In genomic region chr4:78669453-78669852, GRCh38 we compare ENCODE assay signal across 13 cellular contexts.
DNase-seq lines count a peak whose midpoint lies in the region; ATAC-seq and TF ChIP-seq lines count a peak whose summit lies in the region.
"Had no signal": no experiment of that assay in that cellular context is flagged by ENCODE, and none has a peak within 500 bp of the region (broad histone marks: within the 10 kb centered on the region; RNA-seq: fewer than 3 reads in every experiment).

No MANE protein-coding gene starts in this region.

- H3K27ac ChIP-seq in A673 (ENCODE audit: low read depth, low read length, poor library complexity, severe bottlenecking) (no peak overlapping the region), Panc1 (ENCODE audit: low read length) (no peak overlapping the region)

- H3K27me3 ChIP-seq in A673 (replicated peaks; ENCODE audit: insufficient read depth, low read depth, low read length, poor library complexity) (no peaks in the 10 kb centered on the region), Panc1 (ENCODE audit: control insufficient read depth, insufficient read depth, low read length) (no peaks in the 10 kb centered on the region; the same call in 1 of the 2 replicates)
- H3K27me3 ChIP-seq: BLaER1 had no signal

- POLR2A ChIA-PET in A673 (lab: Charles Lee; ENCODE audit: low non-redundant PET): no interaction called here
- POLR2A ChIA-PET in Panc1 (lab: Charles Lee): no interaction called here

- peak; percentile 33 for ATAC-seq in GM19351 (IDR thresholded peaks at IDR 0.05; ENCODE audit: unreplicated experiment)
- no peak for ATAC-seq in Panc1
- no peak for ATAC-seq in GM21529 (IDR thresholded peaks at IDR 0.05; ENCODE audit: unreplicated experiment)

- 0 out of 2 replicates have a peak, but pooled peaks have one; percentile 25 for TF ChIP-seq CTCF in A673 (conservative IDR thresholded peaks at IDR 0.05; ENCODE audit: low read depth, low read length)
- TF ChIP-seq CTCF in Panc1 (IDR thresholded peaks at IDR 0.05): peak; percentile 24; the same call in 1 of the 2 replicates
- TF ChIP-seq CTCF in fibroblast of the aortic adventitia (IDR thresholded peaks at IDR 0.05; ENCODE audit: insufficient read depth, low read length): peak; percentile 25

- H3K4me3 ChIP-seq in A673 (ENCODE audit: low read depth, low read length, poor library complexity, severe bottlenecking) (no peak overlapping the region), Panc1 (ENCODE audit: low read depth in 2 of 2, low read length in 2 of 2) (no peak overlapping the region), fibroblast of the aortic adventitia (ENCODE audit: low read depth, low read length) (no peak overlapping the region)
- H3K4me3 ChIP-seq: BLaER1 had no signal

- CTCF ChIA-PET in A673 (lab: Charles Lee): no interaction called here
- CTCF ChIA-PET in Panc1 (lab: Charles Lee): no interaction called here

- H3K36me3 ChIP-seq in A673 (ENCODE audit: insufficient read depth, low read length, poor library complexity, severe bottlenecking) (no peaks in the 10 kb centered on the region), Panc1 (ENCODE audit: control insufficient read depth, insufficient read depth, low read length) (no peaks in the 10 kb centered on the region)
- H3K36me3 ChIP-seq: BLaER1 had no signal

- in situ Hi-C loops in Panc1 (cut with HindIII; ENCODE audit: low pct_unique_long_range_greater_than_20kb, low sequenced_read_pairs): no loop called here

- BruUV-seq in A673 (replicated peaks; lab: Mats Ljungman, UMichigan) (no TSS peak), Panc1 (replicated peaks; lab: Mats Ljungman, UMichigan) (no TSS peak)

- DNase-seq in A673 (ENCODE audit: low spot score) (no peak), Panc1 (ENCODE audit: low read depth, low spot score) (no peak), fibroblast of the aortic adventitia (ENCODE audit: low read depth) (no peak), ureter (ENCODE audit: low spot score) (no peak), kidney glomerular epithelial cell (lab: John Stamatoyannopoulos, UW) (no peak), NCI-H2196 (lab: John Stamatoyannopoulos, UW; ENCODE audit: unreplicated experiment) (no peak)
- DNase-seq: activated CD4-positive, alpha-beta T cell treated with anti-CD3 and anti-CD28 coated beads for 1 hour; activated gamma-delta T cell; head of caudate nucleus; NCI-H2081 treated with DMSO at 0.1 percent for 48 hours had no signal

- H3K4me1 ChIP-seq in A673 (ENCODE audit: insufficient read depth, low read length, poor library complexity, severe bottlenecking) (no peaks in the 10 kb centered on the region), Panc1 (ENCODE audit: control insufficient read depth, insufficient read depth, low read length) (no peaks in the 10 kb centered on the region)

- intact Hi-C loops in A673 (cut with micrococcal nuclease; ENCODE audit: unreplicated experiment): no loop called here
- intact Hi-C loops in Panc1 (cut with micrococcal nuclease; ENCODE audit: unreplicated experiment): no loop called here

- no peaks in the 10 kb centered on the region for H3K9me3 ChIP-seq in A673 (ENCODE audit: low read depth, low read length, poor library complexity, severe bottlenecking)
- H3K9me3 ChIP-seq in Panc1 (ENCODE audit: control insufficient read depth, insufficient read depth, low read depth, low read length): no peaks in the 10 kb centered on the region
